17 cellular contexts compared by ENCODE assay signal in the genomic region with DNA sequence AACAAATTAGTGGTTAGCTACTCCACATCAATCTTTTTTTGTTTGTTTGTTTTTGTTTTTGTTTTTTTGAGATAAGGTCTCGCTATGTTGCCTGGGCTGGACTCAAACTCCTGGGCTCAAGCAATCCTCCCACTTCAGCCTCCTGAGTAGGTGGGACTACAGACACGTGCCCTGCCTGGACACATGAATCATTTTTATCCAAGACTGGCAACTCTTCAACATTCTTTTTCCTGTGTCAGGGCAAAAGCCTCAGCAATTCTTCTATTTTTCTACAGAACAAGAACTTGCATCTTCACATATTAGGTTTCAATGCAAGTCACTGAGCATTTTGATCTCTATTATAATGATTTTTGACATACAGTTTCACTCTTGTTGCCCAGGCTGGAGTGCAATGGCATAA.
"Had no signal": no experiment of that assay in that cellular context is flagged by ENCODE, and none has a peak within 500 bp of the region (broad histone marks: within the 10 kb centered on the region; RNA-seq: fewer than 3 reads in every experiment).

No MANE protein-coding gene starts in this region.

- H3K4me1 Mint-ChIP-seq: activated naive CD8-positive, alpha-beta T cell treated with anti-CD3 and anti-CD28 coated beads for 36 hours had no signal

- H3K9me3 Mint-ChIP-seq: activated naive CD8-positive, alpha-beta T cell treated with anti-CD3 and anti-CD28 coated beads for 36 hours; natural killer cell treated with Interleukin-12 subunit alpha and Interleukin-12 subunit beta and Interleukin-15 and Interleukin-18, amount 100 ng/mL, for 72 hours had no signal

- H3K27ac ChIP-seq: epithelial cell of prostate, left ventricle myocardium inferior, ovary, prostate gland, thyroid gland had no signal

- H3K36me3 Mint-ChIP-seq: activated naive CD8-positive, alpha-beta T cell treated with anti-CD3 and anti-CD28 coated beads for 36 hours; natural killer cell treated with Interleukin-12 subunit alpha and Interleukin-12 subunit beta and Interleukin-15 and Interleukin-18, amount 100 ng/mL, for 72 hours had no signal

- H3K4me3 Mint-ChIP-seq: activated CD8-positive, alpha-beta T cell treated with anti-CD3 and anti-CD28 coated beads, Interleukin-2, amount 10 ng/mL, durations not matched to agents 7 days and 5 days; activated naive CD8-positive, alpha-beta T cell treated with anti-CD3 and anti-CD28 coated beads for 36 hours; natural killer cell treated with Interleukin-12 subunit alpha and Interleukin-12 subunit beta and Interleukin-15 and Interleukin-18, amount 100 ng/mL, for 72 hours had no signal

- H3K4me1 ChIP-seq: left ventricle myocardium inferior, prostate gland, thyroid gland had no signal

- H3K4me3 ChIP-seq: left ventricle myocardium inferior, ovary, prostate gland, thyroid gland had no signal

- DNase-seq: activated CD4-positive, alpha-beta T cell treated with anti-CD3 and anti-CD28 coated beads for 1 hour; activated CD4-positive, alpha-beta T cell treated with anti-CD3 and anti-CD28 coated beads, Interleukin-2, amount 50 U/mL, for 1 hour; activated CD8-positive, alpha-beta T cell treated with anti-CD3 and anti-CD28 coated beads, Interleukin-2, amount 10 ng/mL, durations not matched to agents 7 days and 5 days; activated naive CD4-positive, alpha-beta T cell treated with Interleukin-2 at 50 U/mL for 16 hours; activated naive CD8-positive, alpha-beta T cell treated with anti-CD3 and anti-CD28 coated beads for 36 hours; activated T-cell treated with anti-CD3 and anti-CD28 coated beads, Interleukin-2, amount 50 U/mL, for 1 hour; hippocampal formation; left ventricle myocardium inferior; midbrain; ovary; stimulated activated CD4-positive, alpha-beta T cell treated with anti-CD3 and anti-CD28 coated beads, Interleukin-4, amount 100 ng/mL, for 24 hours; stimulated activated naive CD8-positive, alpha-beta T cell treated with anti-CD3 and anti-CD28 coated beads, Interleukin-15, Interleukin-2, amounts not matched to agents 100 U/mL and 50 U/mL, for 24 hours; T-helper 9 cell; thyroid gland had no signal

- ATAC-seq: activated CD8-positive, alpha-beta T cell treated with anti-CD3 and anti-CD28 coated beads, Interleukin-2, amount 10 ng/mL, durations not matched to agents 7 days and 5 days; natural killer cell treated with Interleukin-12 subunit alpha and Interleukin-12 subunit beta and Interleukin-15 and Interleukin-18, amount 100 ng/mL, for 72 hours; stimulated activated naive CD8-positive, alpha-beta T cell treated with anti-CD3 and anti-CD28 coated beads, Interleukin-15, Interleukin-2, amounts not matched to agents 100 U/mL and 50 U/mL, for 24 hours had no signal

- H3K9me3 ChIP-seq: left ventricle myocardium inferior, prostate gland, thyroid gland had no signal

- H3K27me3 Mint-ChIP-seq: activated naive CD8-positive, alpha-beta T cell treated with anti-CD3 and anti-CD28 coated beads for 36 hours had no signal

- H3K27ac Mint-ChIP-seq: activated CD8-positive, alpha-beta T cell treated with anti-CD3 and anti-CD28 coated beads, Interleukin-2, amount 10 ng/mL, durations not matched to agents 7 days and 5 days; activated naive CD8-positive, alpha-beta T cell treated with anti-CD3 and anti-CD28 coated beads for 36 hours; natural killer cell treated with Interleukin-12 subunit alpha and Interleukin-12 subunit beta and Interleukin-15 and Interleukin-18, amount 100 ng/mL, for 72 hours had no signal

- H3K36me3 ChIP-seq: left ventricle myocardium inferior, ovary, prostate gland, thyroid gland had no signal

- H3K27me3 ChIP-seq: ovary, thyroid gland had no signal
